Comparison of ENCODE assay signal across 18 cellular contexts in genomic region chr11:63548178-63548577, GRCh38. TPM values are rescaled to one million over a fixed set of nuclear protein-coding genes. Genes with fewer than 3 reads are reported as not detected.
"Had no signal": no experiment of that assay in that cellular context is flagged by ENCODE, and none has a peak within 500 bp of the region (broad histone marks: within the 10 kb centered on the region; RNA-seq: fewer than 3 reads in every experiment).

No MANE protein-coding gene starts in this region.

- H3K9me3 Mint-ChIP-seq: activated CD4-positive, alpha-beta memory T cell treated with anti-CD3 and anti-CD28 coated beads for 36 hours; brain; naive B cell had no signal

- H3K27ac ChIP-seq: esophagus muscularis mucosa, gastrocnemius medialis, lower lobe of right lung, prostate gland, SJCRH30, transverse colon had no signal

- H3K4me1 ChIP-seq: prostate gland had no signal

- H3K36me3 ChIP-seq: gastrocnemius medialis, prostate gland, SJCRH30, transverse colon had no signal

- H3K27me3 ChIP-seq: esophagus muscularis mucosa, gastrocnemius medialis, SJCRH30, transverse colon had no signal

- H3K4me3 Mint-ChIP-seq: activated CD4-positive, alpha-beta memory T cell treated with anti-CD3 and anti-CD28 coated beads for 36 hours; brain; naive B cell had no signal

- DNase-seq: activated CD4-positive, alpha-beta memory T cell treated with anti-CD3 and anti-CD28 coated beads for 36 hours; cerebellar nuclear complex; gastrocnemius medialis; kidney; lower lobe of right lung; midbrain; naive B cell; nucleus accumbens; SJCRH30; stimulated activated CD4-positive, alpha-beta T cell treated with anti-CD3 and anti-CD28 coated beads, Interleukin-2, amount 100 ng/mL, for 24 hours; stimulated activated naive CD4-positive, alpha-beta T cell; substantia nigra; transverse colon had no signal

- H3K36me3 Mint-ChIP-seq: brain, naive B cell had no signal

- H3K27me3 Mint-ChIP-seq: activated CD4-positive, alpha-beta memory T cell treated with anti-CD3 and anti-CD28 coated beads for 36 hours had no signal

- ATAC-seq: gastrocnemius medialis, lower lobe of right lung, sciatic nerve had no signal

- H3K4me3 ChIP-seq: esophagus muscularis mucosa, gastrocnemius medialis, lower lobe of right lung, prostate gland, SJCRH30, transverse colon had no signal

- H3K27ac Mint-ChIP-seq: activated CD4-positive, alpha-beta memory T cell treated with anti-CD3 and anti-CD28 coated beads for 36 hours; brain had no signal

- H3K9me3 ChIP-seq: esophagus muscularis mucosa, gastrocnemius medialis, lower lobe of right lung, prostate gland, SJCRH30, transverse colon had no signal

RNA-seq across cellular contexts. Expression of gene PLAAT2, which starts 15.0 kb away (rescaled TPM):
- total RNA-seq: dermis microvascular lymphatic vessel endothelial cell, esophagus muscularis mucosa, gastrocnemius medialis, sciatic nerve, SJCRH30 had no signal

RNA-seq across cellular contexts. Expression of gene LGALS12, which starts 42.3 kb away (rescaled TPM):
- total RNA-seq: activated CD4-positive, alpha-beta memory T cell treated with anti-CD3 and anti-CD28 coated beads for 36 hours; dermis microvascular lymphatic vessel endothelial cell; esophagus muscularis mucosa; prostate gland had no signal

RNA-seq across cellular contexts. Expression of gene PLAAT5, which starts 57.2 kb away (rescaled TPM):
- total RNA-seq: dermis microvascular lymphatic vessel endothelial cell had no signal
